20 cellular contexts compared by ENCODE assay signal in the genomic region with DNA sequence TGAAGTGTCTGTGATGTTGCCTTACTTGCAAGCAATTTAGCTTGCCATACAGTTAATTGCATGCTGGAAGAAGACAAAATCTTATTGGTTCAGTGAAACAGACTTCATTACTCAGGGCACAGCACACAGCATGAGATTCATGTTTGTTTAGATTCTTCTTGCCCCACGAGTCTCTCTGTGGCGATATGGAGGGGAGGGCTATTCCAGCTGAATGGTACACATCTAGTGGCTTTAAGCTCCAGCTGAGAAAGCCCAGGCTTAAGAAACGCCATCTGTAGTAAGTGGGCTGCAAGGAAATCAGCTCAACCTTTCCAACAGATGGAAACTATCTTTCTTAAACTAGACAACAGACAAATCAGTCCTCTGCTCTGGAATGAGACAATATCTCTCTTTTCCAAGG.
DNase-seq lines count a peak whose midpoint lies in the region; ATAC-seq and TF ChIP-seq lines count a peak whose summit lies in the region.
"Had no signal": no experiment of that assay in that cellular context is flagged by ENCODE, and none has a peak within 500 bp of the region (broad histone marks: within the 10 kb centered on the region; RNA-seq: fewer than 3 reads in every experiment).

No MANE protein-coding gene starts in this region.

- H3K27ac Mint-ChIP-seq in H9 (no peak overlapping the region), progenitor cell of endocrine pancreas (no peak overlapping the region)

- H3K4me3 ChIP-seq in SU-DHL-6 (ENCODE audit: insufficient read depth, low read length, poor library complexity, severe bottlenecking) = no peak overlapping the region
- H3K4me3 ChIP-seq in retinal pigment epithelial cell (ENCODE audit: low read length) = no peak overlapping the region
- no peak overlapping the region for H3K4me3 ChIP-seq in right atrium auricular region
- H3K4me3 ChIP-seq: MG63, SK-N-MC had no signal

- in situ Hi-C loops in GM13976 (cut with MboI; ENCODE audit: low sequenced_read_pairs, unreplicated experiment) = no loop called here

- no peaks in the 10 kb centered on the region; the same call in 1 of the 2 replicates for H3F3A ChIP-seq in SU-DHL-6 (ENCODE audit: insufficient read depth)

- H3K27ac ChIP-seq in H9 (ENCODE audit: insufficient read length, low read depth, low read length) (no peak overlapping the region), SU-DHL-6 (ENCODE audit: low read depth, low read length) (no peak overlapping the region), right atrium auricular region (no peak overlapping the region)
- H3K27ac ChIP-seq: C4-2B, SK-N-MC had no signal

- no peaks in the 10 kb centered on the region for H3K4me1 Mint-ChIP-seq in H9
- no peaks in the 10 kb centered on the region for H3K4me1 Mint-ChIP-seq in progenitor cell of endocrine pancreas (ENCODE audit: low read depth)

- no peak overlapping the region for H3T11ph ChIP-seq in H9 (ENCODE audit: low read length)

- H3K4me1 ChIP-seq in H9 (ENCODE audit: insufficient read depth, low read length) (no peaks in the 10 kb centered on the region), right atrium auricular region (no peaks in the 10 kb centered on the region)

- no peak overlapping the region for H3K56ac ChIP-seq in H9 (ENCODE audit: insufficient read length, low read depth, low read length)

- H4K20me1 ChIP-seq in H9 (ENCODE audit: control insufficient read depth, insufficient read depth, insufficient read length) (no peaks in the 10 kb centered on the region), SU-DHL-6 (ENCODE audit: low read depth, low read length) (no peaks in the 10 kb centered on the region)

- H3K79me2 ChIP-seq in H9 (ENCODE audit: insufficient read depth, low read length) (no peaks in the 10 kb centered on the region), SU-DHL-6 (ENCODE audit: insufficient read depth, low read length) (no peaks in the 10 kb centered on the region)

- H3K36me3 Mint-ChIP-seq in H9 (ENCODE audit: insufficient read depth in 1 of 3, low read depth in 3 of 3) (peaks cover 4 to 9% (median 4%) of the 10 kb centered on the region in 3 experiments; a peak in 4 of 7 replicates), progenitor cell of endocrine pancreas (ENCODE audit: insufficient read depth) (no peaks in the 10 kb centered on the region)

- DNase-seq in H9 (no peak), fibroblast of peridontal ligament (ENCODE audit: extremely low read depth) (peak; percentile 13), retinal pigment epithelial cell (ENCODE audit: low read depth) (peak; percentile 5), right atrium auricular region (ENCODE audit: low spot score) (no peak), progenitor cell of endocrine pancreas (ENCODE audit: low spot score, unreplicated experiment) (no peak), GM13976 (ENCODE audit: low spot score) (no peak)
- DNase-seq: AML-193, GF-D8, MG63, NCI-H1092, NCI-H1436 treated with DMSO at 0.1 percent for 48 hours, NCI-H2029, NCI-H526 treated with DMSO at 0.1 percent for 48 hours, OCI-M1, SHP77, T-helper 1 cell had no signal

- TF ChIP-seq CTCF in H9 (conservative IDR thresholded peaks at IDR 0.05) (no peak), SU-DHL-6 (IDR thresholded peaks at IDR 0.05; ENCODE audit: insufficient read depth, low read length, poor library complexity, severe bottlenecking) (no peak), retinal pigment epithelial cell (conservative IDR thresholded peaks at IDR 0.05; ENCODE audit: low read depth, low read length) (no peak), right atrium auricular region (IDR thresholded peaks at IDR 0.05) (no peak), progenitor cell of endocrine pancreas (IDR thresholded peaks at IDR 0.05; ENCODE audit: unreplicated experiment) (no peak), GM13976 (IDR thresholded peaks at IDR 0.05; ENCODE audit: borderline replicate concordance, control extremely low read depth, extremely low read depth, insufficient read depth, missing control alignments) (no peak)

- no peaks in the 10 kb centered on the region for H3K23me2 ChIP-seq in H9 (ENCODE audit: insufficient read length, low read depth, low read length, poor library complexity, severe bottlenecking)

- H4K5ac ChIP-seq in H9 (ENCODE audit: insufficient read length, low read depth, low read length) = no peak overlapping the region

- H2BK15ac ChIP-seq in H9 (ENCODE audit: low read depth, low read length) = no peak overlapping the region

- H3K18ac ChIP-seq in H9 (ENCODE audit: insufficient read length, low read depth, low read length) = no peak overlapping the region

- no peak overlapping the region for H2BK5ac ChIP-seq in H9 (ENCODE audit: insufficient read length, low read length)

- H3K27me3 ChIP-seq in H9 (ENCODE audit: insufficient read depth, low read length) (no peaks in the 10 kb centered on the region), SU-DHL-6 (ENCODE audit: low read length) (no peaks in the 10 kb centered on the region), right atrium auricular region (no peaks in the 10 kb centered on the region)
- H3K27me3 ChIP-seq: MG63 had no signal

- no peak overlapping the region for H3K14ac ChIP-seq in H9 (ENCODE audit: insufficient read depth, low read length)

- no peaks in the 10 kb centered on the region for H3K27me3 Mint-ChIP-seq in H9 (ENCODE audit: low read depth)
- no peaks in the 10 kb centered on the region for H3K27me3 Mint-ChIP-seq in progenitor cell of endocrine pancreas

- no peak overlapping the region for H3K4ac ChIP-seq in H9 (ENCODE audit: low read depth, low read length)

- H4K91ac ChIP-seq in H9 (ENCODE audit: insufficient read length, low read depth, low read length) = no peak overlapping the region

- H2AFZ ChIP-seq in H9 (ENCODE audit: low read length) (peak overlapping the region; percentile 48), SU-DHL-6 (ENCODE audit: low read depth, low read length, severe bottlenecking) (peak overlapping the region; percentile 14)

- H3K9me3 Mint-ChIP-seq in H9 = peaks cover 7 to 18% of the 10 kb centered on the region in 2 experiments; a peak in 4 of 5 replicates
- no peaks in the 10 kb centered on the region for H3K9me3 Mint-ChIP-seq in progenitor cell of endocrine pancreas (ENCODE audit: low read depth)

- H4K8ac ChIP-seq in H9 (replicated peaks; ENCODE audit: insufficient read length, low read depth, low read length) = no peak overlapping the region

- no peak overlapping the region for H3K4me2 ChIP-seq in H9 (ENCODE audit: insufficient read depth, insufficient read length, low read length)
- H3K4me2 ChIP-seq in SU-DHL-6 (ENCODE audit: low read depth, low read length, poor library complexity, severe bottlenecking) = no peak overlapping the region

- no peak for ATAC-seq in SK-N-SH treated with all-trans-retinoic acid at 6 μM for 48 hours

- no peaks in the 10 kb centered on the region for H3K79me1 ChIP-seq in H9 (ENCODE audit: insufficient read depth, low read depth, low read length, poor library complexity, severe bottlenecking)

- no peak overlapping the region for H3K23ac ChIP-seq in H9 (ENCODE audit: insufficient read length, low read depth, low read length)

- no peak overlapping the region for H2BK20ac ChIP-seq in H9 (ENCODE audit: low read depth, low read length, poor library complexity, severe bottlenecking)

- H2BK12ac ChIP-seq in H9 (ENCODE audit: insufficient read length, low read depth, low read length) = no peak overlapping the region

- no CpG with 5 or more reads among the region's 3 CpGs for WGBS in H9 (ENCODE audit: extremely low coverage, insufficient read length, low lambda C conversion rate)

- H3K9me3 ChIP-seq in H9 (ENCODE audit: control insufficient read depth, low read depth, low read length) (no peaks in the 10 kb centered on the region), SU-DHL-6 (ENCODE audit: insufficient read depth, low read length) (peaks cover 8% of the 10 kb centered on the region; the same call in 1 of the 2 replicates), right atrium auricular region (no peaks in the 10 kb centered on the region)
- H3K9me3 ChIP-seq: MG63 had no signal

- no peaks in the 10 kb centered on the region for H3K9me2 ChIP-seq in SU-DHL-6 (replicated peaks; ENCODE audit: insufficient read depth, low read length)

- H2BK120ac ChIP-seq in H9 (ENCODE audit: low read depth, low read length, poor library complexity, severe bottlenecking) = no peak overlapping the region

- no peak overlapping the region for H2AK5ac ChIP-seq in H9 (ENCODE audit: insufficient read length, low read length)

- H3K4me3 Mint-ChIP-seq in H9 = no peak overlapping the region
- no peak overlapping the region for H3K4me3 Mint-ChIP-seq in progenitor cell of endocrine pancreas (ENCODE audit: low read depth)

- H3K9ac ChIP-seq in H9 (ENCODE audit: extremely low read depth, insufficient read length, low read length) (no peak overlapping the region), SU-DHL-6 (ENCODE audit: low read length) (no peak overlapping the region)

- H3K36me3 ChIP-seq in SU-DHL-6 (ENCODE audit: low read length) (no peaks in the 10 kb centered on the region), right atrium auricular region (no peaks in the 10 kb centered on the region)
- H3K36me3 ChIP-seq: MG63 had no signal

TF ChIP-seq in SK-N-SH treated with all-trans-retinoic acid at 6 μM for 48 hours, 23 proteins besides CTCF, POLR2A, EP300 and RAD21 (continues in another document):
- TF ChIP-seq, protein P1, sequence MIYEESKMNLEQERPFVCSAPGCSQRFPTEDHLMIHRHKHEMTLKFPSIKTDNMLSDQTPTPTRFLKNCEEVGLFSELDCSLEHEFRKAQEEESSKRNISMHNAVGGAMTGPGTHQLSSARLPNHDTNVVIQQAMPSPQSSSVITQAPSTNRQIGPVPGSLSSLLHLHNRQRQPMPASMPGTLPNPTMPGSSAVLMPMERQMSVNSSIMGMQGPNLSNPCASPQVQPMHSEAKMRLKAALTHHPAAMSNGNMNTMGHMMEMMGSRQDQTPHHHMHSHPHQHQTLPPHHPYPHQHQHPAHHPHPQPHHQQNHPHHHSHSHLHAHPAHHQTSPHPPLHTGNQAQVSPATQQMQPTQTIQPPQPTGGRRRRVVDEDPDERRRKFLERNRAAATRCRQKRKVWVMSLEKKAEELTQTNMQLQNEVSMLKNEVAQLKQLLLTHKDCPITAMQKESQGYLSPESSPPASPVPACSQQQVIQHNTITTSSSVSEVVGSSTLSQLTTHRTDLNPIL (CRISPR knock-in tag; IDR thresholded peaks at IDR 0.05; ENCODE audit: low read depth) = no peak
- TF ChIP-seq CSDC2 (CRISPR knock-in tag; IDR thresholded peaks at IDR 0.05) = no peak
- no peak for TF ChIP-seq RARB (CRISPR knock-in tag; IDR thresholded peaks at IDR 0.05)
- no peak for TF ChIP-seq TCF4 (CRISPR knock-in tag; IDR thresholded peaks at IDR 0.05; ENCODE audit: borderline replicate concordance)
- TF ChIP-seq PPARA (CRISPR knock-in tag; IDR thresholded peaks at IDR 0.05; ENCODE audit: borderline replicate concordance) = no peak

Comparison
In these comparisons a context has a peak if more than half of its experiments do, and no peak if none do; other contexts are left out.
1. DNase-seq: peak in fibroblast of peridontal ligament (single experiment) and retinal pigment epithelial cell (single experiment); none in H9 (single experiment), right atrium auricular region (single experiment), progenitor cell of endocrine pancreas (single experiment) and GM13976 (single experiment).